ENCODE assay signal across 9 cellular contexts in genomic region chr6:118660218-118660569, GRCh38. TPM values are rescaled to one million over a fixed set of nuclear protein-coding genes. Genes with fewer than 3 reads are reported as not detected.
DNase-seq lines count a peak whose midpoint lies in the region; ATAC-seq and TF ChIP-seq lines count a peak whose summit lies in the region.
"Had no signal": no experiment of that assay in that cellular context is flagged by ENCODE, and none has a peak within 500 bp of the region (broad histone marks: within the 10 kb centered on the region; RNA-seq: fewer than 3 reads in every experiment).

No MANE protein-coding gene starts in this region.

- peak; percentile 66 for DNase-seq in NAMALWA (ENCODE audit: low spot score)
- peak; percentile 24 for DNase-seq in RPMI7951 (ENCODE audit: low read depth)
- DNase-seq in stimulated activated CD4-positive, alpha-beta T cell treated with anti-CD3 and anti-CD28 coated beads, Interleukin-1b, Interleukin-23, amount 100 ng/mL, for 4 hours (ENCODE audit: low read depth in 2 of 2) = peak; percentile 13 to 43
- no peak for DNase-seq in inferior parietal cortex (ENCODE audit: extremely low spot score)
- DNase-seq in dorsolateral prefrontal cortex = no peak

- peaks cover 77% of the 10 kb centered on the region for H3K4me1 Mint-ChIP-seq in activated naive CD8-positive, alpha-beta T cell (ENCODE audit: low read depth)

- H3K4me3 Mint-ChIP-seq in activated naive CD8-positive, alpha-beta T cell = peak overlapping the region; percentile 24

- peak overlapping the region; percentile 87 for H3K27ac Mint-ChIP-seq in activated naive CD8-positive, alpha-beta T cell

- no peak overlapping the region for H3K4me3 ChIP-seq in dorsolateral prefrontal cortex
- H3K4me3 ChIP-seq: HAP-1 had no signal

- intact Hi-C loops in dorsolateral prefrontal cortex (cut with DNase I) = no loop called here

- peaks cover 6% of the 10 kb centered on the region for H3K36me3 Mint-ChIP-seq in activated naive CD8-positive, alpha-beta T cell

- H3K27ac ChIP-seq in dorsolateral prefrontal cortex = no peak overlapping the region

- no peak for ATAC-seq in HG02763 (IDR thresholded peaks at IDR 0.05; ENCODE audit: unreplicated experiment)
- no peak for ATAC-seq in GM19324 (IDR thresholded peaks at IDR 0.05; ENCODE audit: low FRiP score, unreplicated experiment)

- no peaks in the 10 kb centered on the region for H3K9me3 Mint-ChIP-seq in activated naive CD8-positive, alpha-beta T cell (ENCODE audit: low read depth)

- TF ChIP-seq CTCF in dorsolateral prefrontal cortex (IDR thresholded peaks at IDR 0.05 in 54 of 56, conservative IDR thresholded peaks at IDR 0.05 in 2 of 56; ENCODE audit: low read depth in 1 of 56, partially characterized antibody in 56 of 56) = no peak

- H3K27me3 Mint-ChIP-seq in activated naive CD8-positive, alpha-beta T cell = no peaks in the 10 kb centered on the region

- H3K27me3 ChIP-seq in dorsolateral prefrontal cortex = no peaks in the 10 kb centered on the region

RNA-seq across cellular contexts. Expression of gene CEP85L, which starts 8.8 kb away (rescaled TPM):
- total RNA-seq in RPMI7951 (2014; rRNA removed; shearing (Covaris generic)) = 7.1 and 10.8 TPM in 2 replicates
- total RNA-seq in dorsolateral prefrontal cortex = 10 to 100 TPM; 25.2 to 62.1 (median 36.1) TPM

Comparison
In these comparisons a context has a peak if more than half of its experiments do, and no peak if none do; other contexts are left out.
1. DNase-seq: peak in NAMALWA (single experiment), RPMI7951 (single experiment) and stimulated activated CD4-positive, alpha-beta T cell treated with anti-CD3 and anti-CD28 coated beads, Interleukin-1b, Interleukin-23, amount 100 ng/mL, for 4 hours (2 of 2); none in inferior parietal cortex (single experiment) and dorsolateral prefrontal cortex (0 of 10).